ENCODE assay signal across 18 cellular contexts in genomic region chr1:226716577-226716976, GRCh38. TPM values are rescaled to one million over a fixed set of nuclear protein-coding genes. Genes with fewer than 3 reads are reported as not detected.
DNase-seq lines count a peak whose midpoint lies in the region; ATAC-seq, FAIRE-seq and TF ChIP-seq lines count a peak whose summit lies in the region.
"Had no signal": no experiment of that assay in that cellular context is flagged by ENCODE, and none has a peak within 500 bp of the region (broad histone marks: within the 10 kb centered on the region; RNA-seq: fewer than 3 reads in every experiment).

No MANE protein-coding gene starts in this region.

- H3K4me3 ChIP-seq in SJCRH30, result no peak overlapping the region
- H3K4me3 ChIP-seq: adrenal gland, left lung had no signal

- peaks cover 14% of the 10 kb centered on the region for H3K36me3 Mint-ChIP-seq in activated T-cell treated with anti-CD3 and anti-CD28 coated beads, Interleukin-2, amount 50 U/mL, for 4 hours (ENCODE audit: insufficient read depth)
- peaks cover 44% of the 10 kb centered on the region for H3K36me3 Mint-ChIP-seq in effector memory CD8-positive, alpha-beta T cell (ENCODE audit: insufficient read depth)

- ATAC-seq in activated T-cell treated with anti-CD3 and anti-CD28 coated beads, Interleukin-2, amount 50 U/mL, for 4 hours, result no peak
- ATAC-seq in effector memory CD8-positive, alpha-beta T cell (replicated peaks), result no peak
- no peak for ATAC-seq in stimulated activated naive CD8-positive, alpha-beta T cell treated with anti-CD3 and anti-CD28 coated beads, Interleukin-15, amount 100 ng/mL, for 72 hours
- ATAC-seq in HG02759 (IDR thresholded peaks at IDR 0.05; ENCODE audit: unreplicated experiment), result no peak

- no peaks in the 10 kb centered on the region for H3K27me3 ChIP-seq in SJCRH30
- H3K27me3 ChIP-seq: adrenal gland, left lung had no signal

- no peak for FAIRE-seq in D721Med (lab: Jason Lieb, UNC)

- DNase-seq in activated T-cell treated with anti-CD3 and anti-CD28 coated beads, Interleukin-2, amount 50 U/mL, for 4 hours, result no peak
- DNase-seq in activated T-cell treated with anti-CD3 and anti-CD28 coated beads for 4 hours, result no peak
- DNase-seq in SJCRH30, result no peak
- DNase-seq in effector memory CD8-positive, alpha-beta T cell, result no peak
- no peak for DNase-seq in stimulated activated naive CD8-positive, alpha-beta T cell treated with anti-CD3 and anti-CD28 coated beads, Interleukin-15, amount 100 ng/mL, for 72 hours
- DNase-seq in H4 (ENCODE audit: low spot score), result no peak
- no peak for DNase-seq in D721Med (ENCODE audit: insufficient read length, low spot score)
- DNase-seq: Caco-2; cerebellar nuclear complex; foreskin fibroblast; NCI-H1105; NCI-H748 treated with DMSO at 0.1 percent for 48 hours; stimulated activated CD4-positive, alpha-beta T cell treated with anti-CD3 and anti-CD28 coated beads, Interleukin-4, amount 100 ng/mL, for 4 hours had no signal

- H3K9me3 ChIP-seq in SJCRH30 (replicated peaks), result peaks cover 7% of the 10 kb centered on the region; the same call in 1 of the 2 replicates
- H3K9me3 ChIP-seq: adrenal gland, Caco-2, left lung had no signal

- peak overlapping the region; percentile 2 for H3K4me3 Mint-ChIP-seq in activated T-cell treated with anti-CD3 and anti-CD28 coated beads, Interleukin-2, amount 50 U/mL, for 4 hours
- peak overlapping the region in 1 of 2 donors; percentile 61 for H3K4me3 Mint-ChIP-seq in effector memory CD8-positive, alpha-beta T cell
- H3K4me3 Mint-ChIP-seq in stimulated activated naive CD8-positive, alpha-beta T cell treated with anti-CD3 and anti-CD28 coated beads, Interleukin-15, amount 100 ng/mL, for 72 hours, result peak overlapping the region; percentile 75 to 81

- peaks cover 10% of the 10 kb centered on the region for H3K36me3 ChIP-seq in SJCRH30
- H3K36me3 ChIP-seq: adrenal gland, left lung had no signal

- H3K27ac ChIP-seq in SJCRH30, result 0 out of 2 replicates have a peak overlapping the region, but pooled peaks have one; percentile 1
- H3K27ac ChIP-seq: parathyroid adenoma, VCaP had no signal

- no peak for TF ChIP-seq CTCF in D721Med (IDR thresholded peaks at IDR 0.05; ENCODE audit: insufficient read depth, missing control alignments)

- H3K27ac Mint-ChIP-seq in effector memory CD8-positive, alpha-beta T cell, result peak overlapping the region; percentile 78 to 86
- peak overlapping the region; percentile 45 to 63 for H3K27ac Mint-ChIP-seq in stimulated activated naive CD8-positive, alpha-beta T cell treated with anti-CD3 and anti-CD28 coated beads, Interleukin-15, amount 100 ng/mL, for 72 hours

- no peaks in the 10 kb centered on the region for H3K27me3 Mint-ChIP-seq in activated T-cell treated with anti-CD3 and anti-CD28 coated beads, Interleukin-2, amount 50 U/mL, for 4 hours (ENCODE audit: low read depth)
- no peaks in the 10 kb centered on the region for H3K27me3 Mint-ChIP-seq in effector memory CD8-positive, alpha-beta T cell
- no peaks in the 10 kb centered on the region for H3K27me3 Mint-ChIP-seq in stimulated activated naive CD8-positive, alpha-beta T cell treated with anti-CD3 and anti-CD28 coated beads, Interleukin-15, amount 100 ng/mL, for 72 hours

- H3K9me3 Mint-ChIP-seq in activated T-cell treated with anti-CD3 and anti-CD28 coated beads, Interleukin-2, amount 50 U/mL, for 4 hours, result peaks cover 5% of the 10 kb centered on the region
- H3K9me3 Mint-ChIP-seq in effector memory CD8-positive, alpha-beta T cell, result peaks cover 0 to 3% of the 10 kb centered on the region in 2 donors
- H3K9me3 Mint-ChIP-seq in stimulated activated naive CD8-positive, alpha-beta T cell treated with anti-CD3 and anti-CD28 coated beads, Interleukin-15, amount 100 ng/mL, for 72 hours, result peaks cover 9 to 10% of the 10 kb centered on the region in 2 donors

- peaks cover 24% of the 10 kb centered on the region for H3K4me1 ChIP-seq in SJCRH30
- H3K4me1 ChIP-seq: Caco-2, parathyroid adenoma had no signal

- H3K4me1 Mint-ChIP-seq in activated T-cell treated with anti-CD3 and anti-CD28 coated beads, Interleukin-2, amount 50 U/mL, for 4 hours (ENCODE audit: low read depth), result peaks cover 87% of the 10 kb centered on the region
- peaks cover 58 to 67% of the 10 kb centered on the region in 2 donors for H3K4me1 Mint-ChIP-seq in effector memory CD8-positive, alpha-beta T cell (ENCODE audit: low read depth in 2 of 2)
- peaks cover 100% of the 10 kb centered on the region for H3K4me1 Mint-ChIP-seq in stimulated activated naive CD8-positive, alpha-beta T cell treated with anti-CD3 and anti-CD28 coated beads, Interleukin-15, amount 100 ng/mL, for 72 hours

RNA-seq across cellular contexts. Expression of gene ITPKB, which starts 22.5 kb away (rescaled TPM):
- 10 to 100 TPM; 26.2 to 28.3 (median 27.7) TPM for total RNA-seq in activated T-cell treated with anti-CD3 and anti-CD28 coated beads, Interleukin-2, amount 50 U/mL, for 4 hours
- total RNA-seq in SJCRH30 (2014; rRNA removed; shearing (Covaris generic)), result 22.5 and 23.2 TPM in 2 replicates
- 1.9 and 2.1 TPM in 2 replicates for total RNA-seq in H4 (2014; rRNA removed; shearing (Covaris generic))
